Comparison of ENCODE assay signal across 28 cellular contexts in the genomic region with DNA sequence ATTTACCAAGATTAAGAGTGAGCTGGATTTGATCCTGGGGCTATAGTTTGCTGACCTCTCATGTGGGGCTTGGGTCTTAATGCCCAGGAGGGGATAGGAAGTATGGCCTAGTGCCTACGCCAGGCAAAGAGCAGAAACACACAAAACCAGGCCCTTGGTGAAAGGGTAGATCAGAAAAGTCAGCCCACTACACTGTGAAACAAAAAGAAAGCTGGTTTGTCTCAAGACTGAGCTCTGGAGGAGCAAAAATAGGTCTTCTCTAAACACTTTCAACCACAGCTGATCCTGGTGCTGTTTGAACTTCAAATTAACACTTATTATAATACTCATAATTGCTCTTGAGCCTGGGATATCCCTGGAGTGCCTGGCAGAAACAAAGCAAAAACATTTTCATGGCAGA.
"Had no signal": no experiment of that assay in that cellular context is flagged by ENCODE, and none has a peak within 500 bp of the region (broad histone marks: within the 10 kb centered on the region; RNA-seq: fewer than 3 reads in every experiment).

No MANE protein-coding gene starts in this region.

- H3K4me3 ChIP-seq: left lung, lower lobe of right lung, neural progenitor cell, right atrium auricular region, right lobe of liver, smooth muscle cell, stomach, testis, thyroid gland, transverse colon, upper lobe of left lung, vagina had no signal

- H3K79me2 ChIP-seq: parathyroid adenoma had no signal

- H2AFZ ChIP-seq: neural progenitor cell, parathyroid adenoma had no signal

- H3K9ac ChIP-seq: neural progenitor cell, parathyroid adenoma had no signal

- H3K36me3 ChIP-seq: neural progenitor cell, right atrium auricular region, vagina had no signal

- DNase-seq: hippocampal formation; left colon; left lung; lower lobe of right lung; mammary epithelial cell; mesendoderm; naive B cell; natural killer cell; nephron progenitor cell; occipital lobe; right lobe of liver; stimulated activated CD4-positive, alpha-beta T cell treated with anti-CD3 and anti-CD28 coated beads, Interleukin-12 subunit alpha, Interleukin-12 subunit beta, amount 100 ng/mL, for 4 hours; stimulated activated CD4-positive, alpha-beta T cell treated with anti-CD3 and anti-CD28 coated beads, Interleukin-15, amount 100 ng/mL, for 24 hours; stimulated activated CD4-positive, alpha-beta T cell treated with anti-CD3 and anti-CD28 coated beads, Interleukin-2, amount 100 ng/mL, for 24 hours; stimulated activated CD4-positive, alpha-beta T cell treated with anti-CD3 and anti-CD28 coated beads, Interleukin-4, amount 100 ng/mL, for 1 hour; stimulated activated naive B cell treated with anti-CD40 and anti-IgM and Interleukin-4, amounts not matched to agents 10 μg/mL and 1 μg/mL and 100 μg/mL, for 72 hours; stimulated activated naive CD8-positive, alpha-beta T cell treated with anti-CD3 and anti-CD28 coated beads, Interleukin-15, Interleukin-2, amounts not matched to agents 100 U/mL and 50 U/mL, for 24 hours; stomach; testis; thyroid gland; transverse colon; upper lobe of left lung had no signal

- H3K27me3 ChIP-seq: left lung, neural progenitor cell, neutrophil, right atrium auricular region, right lobe of liver, stomach, testis, thyroid gland, transverse colon, upper lobe of left lung, vagina had no signal

- H3K4me2 ChIP-seq: neural progenitor cell, smooth muscle cell had no signal

- H3K27ac ChIP-seq: left lung, lower lobe of right lung, neural progenitor cell, neutrophil, parathyroid adenoma, right atrium auricular region, right lobe of liver, stomach, testis, thyroid gland, transverse colon, upper lobe of left lung, vagina had no signal

- H3K4me1 ChIP-seq: left lung, lower lobe of right lung, neural progenitor cell, parathyroid adenoma, right atrium auricular region, testis, thyroid gland, upper lobe of left lung, vagina had no signal

- H3K9me3 ChIP-seq: left lung, lower lobe of right lung, neutrophil, right atrium auricular region, right lobe of liver, stomach, testis, thyroid gland, transverse colon, upper lobe of left lung, vagina had no signal
